Comparison of ENCODE assay signal across 1 cellular context in genomic region chr16:57299719-57300386, GRCh38.
A peak's percentile ranks its signal among the peaks of the same experiment; 100 is the strongest.
TF ChIP-seq lines count a peak whose summit lies in the region.

No MANE protein-coding gene starts in this region.

TF ChIP-seq in K562, 482 proteins besides CTCF, POLR2A, EP300 and RAD21 (continued from another document and continues in another):
- TF ChIP-seq MBD1 (CRISPR knock-in tag; IDR thresholded peaks at IDR 0.05), result peak; percentile 63; the same call in 1 of the 2 replicates
- no peak for TF ChIP-seq CBFA2T3 (IDR thresholded peaks at IDR 0.05)
- no peak; a peak in 1 of 4 replicates for TF ChIP-seq SIN3A (IDR thresholded peaks at IDR 0.05; ENCODE audit: borderline replicate concordance in 2 of 2, control insufficient read depth in 1 of 2, low read depth in 2 of 2, low read length in 2 of 2)
- no peak; the same call in 1 of the 2 replicates for TF ChIP-seq ILF3 (IDR thresholded peaks at IDR 0.05; ENCODE audit: borderline replicate concordance)
- TF ChIP-seq ZNF583 (CRISPR knock-in tag; IDR thresholded peaks at IDR 0.05), result no peak
- TF ChIP-seq MAFK (IDR thresholded peaks at IDR 0.05; ENCODE audit: low read length), result 0 out of 2 replicates have a peak, but pooled peaks have one; percentile 17
- TF ChIP-seq E2F6 (IDR thresholded peaks at IDR 0.05; ENCODE audit: borderline replicate concordance in 1 of 2, extremely low read depth in 1 of 2, insufficient read depth in 1 of 2, insufficient read length in 1 of 2, low read depth in 1 of 2, low read length in 1 of 2, poor library complexity in 1 of 2, severe bottlenecking in 1 of 2), result no peak
- peak; percentile 75; the same call in 1 of the 2 replicates for TF ChIP-seq TOE1 (IDR thresholded peaks at IDR 0.05; ENCODE audit: borderline replicate concordance)
- peak; percentile 89; the same call in 1 of the 2 replicates for TF ChIP-seq TOE1 (CRISPR knock-in tag; IDR thresholded peaks at IDR 0.05; ENCODE audit: borderline replicate concordance, low read depth)
- no peak for TF ChIP-seq CBFB (CRISPR knock-in tag; IDR thresholded peaks at IDR 0.05)
- TF ChIP-seq EZH2 (IDR thresholded peaks at IDR 0.05; ENCODE audit: borderline replicate concordance, low read depth, low read length), result no peak
- peak; percentile 96 for TF ChIP-seq ETS1 (conservative IDR thresholded peaks at IDR 0.05; ENCODE audit: control insufficient read depth, low read depth, low read length)
- no peak for TF ChIP-seq SMARCA4 (IDR thresholded peaks at IDR 0.05)
- peak; percentile 86; the same call in 1 of the 2 replicates for TF ChIP-seq SMARCA5 (IDR thresholded peaks at IDR 0.05)
- no peak for TF ChIP-seq SETDB1 (IDR thresholded peaks at IDR 0.05; ENCODE audit: low read length)
- peak; percentile 95 for TF ChIP-seq MEF2D (tag; conservative IDR thresholded peaks at IDR 0.05; ENCODE audit: low read depth)
- TF ChIP-seq ZNF436 (CRISPR knock-in tag; IDR thresholded peaks at IDR 0.05), result no peak
- no peak for TF ChIP-seq ZNF239 (CRISPR knock-in tag; IDR thresholded peaks at IDR 0.05)
- no peak for TF ChIP-seq ZNF444 (CRISPR knock-in tag; IDR thresholded peaks at IDR 0.05)
- no peak for TF ChIP-seq BRF2 (IDR thresholded peaks at IDR 0.05; ENCODE audit: borderline replicate concordance, insufficient read depth, insufficient read length)
- 0 out of 2 replicates have a peak, but pooled peaks have one; percentile 19 for TF ChIP-seq HEY1 (CRISPR knock-in tag; IDR thresholded peaks at IDR 0.05; ENCODE audit: borderline replicate concordance)
- TF ChIP-seq ZFP91 (CRISPR knock-in tag; IDR thresholded peaks at IDR 0.05), result no peak; the same call in 1 of the 2 replicates
- no peak for TF ChIP-seq HDAC6 (IDR thresholded peaks at IDR 0.05; ENCODE audit: low read depth, low read length)
- TF ChIP-seq SP1 (CRISPR knock-in tag; IDR thresholded peaks at IDR 0.05), result no peak
- no peak for TF ChIP-seq C11orf30 (IDR thresholded peaks at IDR 0.05; ENCODE audit: low read depth)
- TF ChIP-seq U2AF1 (optimal IDR thresholded peaks at IDR 0.05; ENCODE audit: low read depth, low read length), result no peak
- TF ChIP-seq SRSF3 (IDR thresholded peaks at IDR 0.05; ENCODE audit: insufficient read depth, low read length), result no peak
- no peak for TF ChIP-seq ILK (tag; IDR thresholded peaks at IDR 0.05; ENCODE audit: borderline replicate concordance, low read depth)
- TF ChIP-seq ESRRB (CRISPR knock-in tag; IDR thresholded peaks at IDR 0.05; ENCODE audit: borderline replicate concordance), result 0 out of 2 replicates have a peak, but pooled peaks have one; percentile 51
- TF ChIP-seq REST (CRISPR knock-in tag; IDR thresholded peaks at IDR 0.05; ENCODE audit: low read depth), result no peak
- TF ChIP-seq ZNF830 (CRISPR knock-in tag; IDR thresholded peaks at IDR 0.05), result no peak
- TF ChIP-seq RBM15 (IDR thresholded peaks at IDR 0.05; ENCODE audit: insufficient read depth, low read length), result no peak
- no peak for TF ChIP-seq ZSCAN32 (CRISPR knock-in tag; IDR thresholded peaks at IDR 0.05)
- no peak for TF ChIP-seq ZNF23 (CRISPR knock-in tag; IDR thresholded peaks at IDR 0.05)
- no peak for TF ChIP-seq SP2 (IDR thresholded peaks at IDR 0.05; ENCODE audit: extremely low read depth, low read depth, low read length, poor library complexity, severe bottlenecking)
- TF ChIP-seq RBM14 (IDR thresholded peaks at IDR 0.05; ENCODE audit: borderline replicate concordance, insufficient read depth, low read depth, low read length), result no peak
- no peak for TF ChIP-seq ZBTB49 (CRISPR knock-in tag; IDR thresholded peaks at IDR 0.05; ENCODE audit: borderline replicate concordance)
- no peak for TF ChIP-seq E2F3 (CRISPR knock-in tag; IDR thresholded peaks at IDR 0.05)
- no peak for TF ChIP-seq FOXA1 (IDR thresholded peaks at IDR 0.05; ENCODE audit: borderline replicate concordance)
- TF ChIP-seq RBM34 (IDR thresholded peaks at IDR 0.05; ENCODE audit: borderline replicate concordance, insufficient read depth, low read length), result no peak
- TF ChIP-seq SRF (CRISPR knock-in tag; IDR thresholded peaks at IDR 0.05), result no peak
- no peak for TF ChIP-seq NR4A1 (CRISPR knock-in tag; IDR thresholded peaks at IDR 0.05)
- no peak for TF ChIP-seq NR4A1 (tag; IDR thresholded peaks at IDR 0.05)
- peak; percentile 51 for TF ChIP-seq PHF20 (IDR thresholded peaks at IDR 0.05; ENCODE audit: partially characterized antibody)
- no peak for TF ChIP-seq ARID2 (IDR thresholded peaks at IDR 0.05)
- TF ChIP-seq SNRNP70 (optimal IDR thresholded peaks at IDR 0.05; ENCODE audit: low read depth, low read length), result no peak
- no peak for TF ChIP-seq PURB (CRISPR knock-in tag; IDR thresholded peaks at IDR 0.05; ENCODE audit: low read depth)
- peak; percentile 73; the same call in 1 of the 2 replicates for TF ChIP-seq ELF2 (CRISPR knock-in tag; IDR thresholded peaks at IDR 0.05)
- TF ChIP-seq SMAD3 (CRISPR knock-in tag; conservative IDR thresholded peaks at IDR 0.05), result no peak
- no peak for TF ChIP-seq GATAD2A (IDR thresholded peaks at IDR 0.05)
- TF ChIP-seq MTA2 (IDR thresholded peaks at IDR 0.05; ENCODE audit: low read depth), result no peak
- TF ChIP-seq CBX3 (IDR thresholded peaks at IDR 0.05; ENCODE audit: borderline replicate concordance in 1 of 2, low read length in 2 of 2), result 0 out of 3 replicates have a peak, but pooled peaks of 1 of the 2 experiments have one; percentile 8
- TF ChIP-seq TARDBP (IDR thresholded peaks at IDR 0.05), result no peak
- no peak for TF ChIP-seq ZNF324 (CRISPR knock-in tag; IDR thresholded peaks at IDR 0.05)
- TF ChIP-seq ZNF398 (CRISPR knock-in tag; IDR thresholded peaks at IDR 0.05), result no peak
- TF ChIP-seq SREBF2 (CRISPR knock-in tag; IDR thresholded peaks at IDR 0.05), result no peak
- TF ChIP-seq NFE2 (IDR thresholded peaks at IDR 0.05; ENCODE audit: low read depth), result no peak
- TF ChIP-seq HMGN3 (IDR thresholded peaks at IDR 0.05; ENCODE audit: borderline replicate concordance, extremely low read depth, insufficient read length, low read depth, low read length), result no peak
- TF ChIP-seq SAFB2 (IDR thresholded peaks at IDR 0.05; ENCODE audit: borderline replicate concordance, low read depth, low read length, severe bottlenecking), result no peak
- TF ChIP-seq ZNF445 (CRISPR knock-in tag; IDR thresholded peaks at IDR 0.05; ENCODE audit: low read depth), result no peak
- no peak for TF ChIP-seq ZFP36 (IDR thresholded peaks at IDR 0.05; ENCODE audit: low read depth, low read length, partially characterized antibody)
- no peak for TF ChIP-seq SMAD1 (IDR thresholded peaks at IDR 0.05; ENCODE audit: low read depth, low read length, partially characterized antibody)
- TF ChIP-seq FOXP1 (CRISPR knock-in tag; IDR thresholded peaks at IDR 0.05), result peak; percentile 60
